In the genomic region with DNA sequence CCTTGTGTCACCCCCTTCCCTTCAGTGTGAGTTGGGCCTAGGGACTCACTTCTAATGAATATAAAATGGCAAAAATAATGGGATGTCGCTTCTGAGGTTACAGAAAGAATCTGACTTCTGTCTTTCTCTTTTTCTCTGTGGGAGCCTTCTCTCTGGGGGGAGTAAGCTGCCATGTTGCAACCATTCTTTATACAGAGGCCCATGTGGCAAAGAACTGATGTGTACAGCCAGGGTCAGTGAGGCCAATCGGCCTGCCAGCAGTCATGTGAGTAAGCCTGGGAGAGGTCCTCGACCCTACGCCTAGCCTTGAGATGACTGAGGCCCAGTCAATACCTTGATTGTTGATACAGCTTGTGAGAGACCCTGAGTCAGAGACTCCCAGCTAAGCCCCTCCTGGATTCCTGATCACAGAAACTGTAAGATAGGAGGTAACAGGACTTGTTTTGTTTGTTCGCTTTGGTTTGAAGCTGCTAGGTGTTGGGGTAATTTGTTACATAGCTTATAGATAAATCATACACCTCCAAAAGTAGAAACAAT, we compare ENCODE assay signal across 8 cellular contexts. TPM values are rescaled to one million over a fixed set of nuclear protein-coding genes. Genes with fewer than 3 reads are reported as not detected.
DNase-seq lines count a peak whose midpoint lies in the region; ATAC-seq and TF ChIP-seq lines count a peak whose summit lies in the region.

No MANE protein-coding gene starts in this region.

- no peaks in the 10 kb centered on the region for H3K36me3 ChIP-seq in H7 (replicated peaks; ENCODE audit: control insufficient read depth, insufficient read depth, low read length)

- H3K27ac Mint-ChIP-seq in T-helper 1 cell treated with Interleukin-12 subunit alpha and Interleukin-12 subunit beta and Interleukin-4 antibody, amounts not matched to agents 30 μg/mL and 1 μg/mL, for 36 hours: no peak overlapping the region
- H3K27ac Mint-ChIP-seq in activated CD4-positive, alpha-beta memory T cell treated with anti-CD3 and anti-CD28 coated beads, Interleukin-2, amount 10 ng/mL, durations not matched to agents 7 days and 5 days: no peak overlapping the region
- H3K27ac Mint-ChIP-seq in glutamatergic neuron (ENCODE audit: unreplicated experiment): peak overlapping the region; percentile 94
- peak overlapping the region; percentile 91 for H3K27ac Mint-ChIP-seq in stimulated activated effector memory CD8-positive, alpha-beta T cell treated with anti-CD3 and anti-CD28 coated beads, Interleukin-12 subunit alpha, Interleukin-12 subunit beta, amount 100 ng/mL, for 72 hours

- POLR2A ChIA-PET in activated CD4-positive, alpha-beta memory T cell treated with anti-CD3 and anti-CD28 coated beads, Interleukin-2, amount 10 ng/mL, durations not matched to agents 7 days and 5 days (lab: Charles Lee): interaction anchor here (2.0 kb wide), 1 partner anchor 13 kb away, joined by 7 read pairs; no protein-coding TSS in a partner anchor

- no peaks in the 10 kb centered on the region for H3K9me3 Mint-ChIP-seq in T-helper 1 cell treated with Interleukin-12 subunit alpha and Interleukin-12 subunit beta and Interleukin-4 antibody, amounts not matched to agents 30 μg/mL and 1 μg/mL, for 36 hours
- H3K9me3 Mint-ChIP-seq in activated CD4-positive, alpha-beta memory T cell treated with anti-CD3 and anti-CD28 coated beads, Interleukin-2, amount 10 ng/mL, durations not matched to agents 7 days and 5 days: no peaks in the 10 kb centered on the region
- H3K9me3 Mint-ChIP-seq in glutamatergic neuron (ENCODE audit: unreplicated experiment): peaks cover 5% of the 10 kb centered on the region
- no peaks in the 10 kb centered on the region for H3K9me3 Mint-ChIP-seq in stimulated activated effector memory CD8-positive, alpha-beta T cell treated with anti-CD3 and anti-CD28 coated beads, Interleukin-12 subunit alpha, Interleukin-12 subunit beta, amount 100 ng/mL, for 72 hours

- H3K27me3 ChIP-seq in H7 (ENCODE audit: control insufficient read depth, insufficient read depth, low read length): no peaks in the 10 kb centered on the region

- no peak for ATAC-seq in stimulated activated effector memory CD8-positive, alpha-beta T cell treated with anti-CD3 and anti-CD28 coated beads, Interleukin-12 subunit alpha, Interleukin-12 subunit beta, amount 100 ng/mL, for 72 hours
- ATAC-seq in HG02970 (IDR thresholded peaks at IDR 0.05; ENCODE audit: low FRiP score, unreplicated experiment): no peak

- H3K4me1 Mint-ChIP-seq in T-helper 1 cell treated with Interleukin-12 subunit alpha and Interleukin-12 subunit beta and Interleukin-4 antibody, amounts not matched to agents 30 μg/mL and 1 μg/mL, for 36 hours (ENCODE audit: low read depth): peaks cover 21% of the 10 kb centered on the region
- peaks cover 25% of the 10 kb centered on the region for H3K4me1 Mint-ChIP-seq in activated CD4-positive, alpha-beta memory T cell treated with anti-CD3 and anti-CD28 coated beads, Interleukin-2, amount 10 ng/mL, durations not matched to agents 7 days and 5 days
- H3K4me1 Mint-ChIP-seq in glutamatergic neuron (ENCODE audit: low read depth, unreplicated experiment): peaks cover 25% of the 10 kb centered on the region
- peaks cover 35% of the 10 kb centered on the region for H3K4me1 Mint-ChIP-seq in stimulated activated effector memory CD8-positive, alpha-beta T cell treated with anti-CD3 and anti-CD28 coated beads, Interleukin-12 subunit alpha, Interleukin-12 subunit beta, amount 100 ng/mL, for 72 hours

- CTCF ChIA-PET in activated CD4-positive, alpha-beta memory T cell treated with anti-CD3 and anti-CD28 coated beads, Interleukin-2, amount 10 ng/mL, durations not matched to agents 7 days and 5 days (lab: Charles Lee): interaction anchor here (1.0 to 3.7 kb wide), 6 partner anchors 9 to 492 kb away, joined by 3 to 55 read pairs (median 15); no protein-coding TSS in a partner anchor

- H3K36me3 Mint-ChIP-seq in T-helper 1 cell treated with Interleukin-12 subunit alpha and Interleukin-12 subunit beta and Interleukin-4 antibody, amounts not matched to agents 30 μg/mL and 1 μg/mL, for 36 hours (ENCODE audit: low read depth): no peaks in the 10 kb centered on the region
- no peaks in the 10 kb centered on the region for H3K36me3 Mint-ChIP-seq in activated CD4-positive, alpha-beta memory T cell treated with anti-CD3 and anti-CD28 coated beads, Interleukin-2, amount 10 ng/mL, durations not matched to agents 7 days and 5 days (ENCODE audit: low read depth)
- H3K36me3 Mint-ChIP-seq in glutamatergic neuron (ENCODE audit: unreplicated experiment): no peaks in the 10 kb centered on the region
- peaks cover 12% of the 10 kb centered on the region for H3K36me3 Mint-ChIP-seq in stimulated activated effector memory CD8-positive, alpha-beta T cell treated with anti-CD3 and anti-CD28 coated beads, Interleukin-12 subunit alpha, Interleukin-12 subunit beta, amount 100 ng/mL, for 72 hours

- DNase-seq in T-helper 1 cell (no peak), glutamatergic neuron (no peak), H7 (no peak), ureter (ENCODE audit: low spot score) (no peak)
- DNase-seq in activated CD4-positive, alpha-beta memory T cell treated with anti-CD3 and anti-CD28 coated beads, Interleukin-2, amount 10 ng/mL, durations not matched to agents 7 days and 5 days: no peak
- DNase-seq in stimulated activated effector memory CD8-positive, alpha-beta T cell treated with anti-CD3 and anti-CD28 coated beads, Interleukin-12 subunit alpha, Interleukin-12 subunit beta, amount 100 ng/mL, for 72 hours (ENCODE audit: low spot score in 2 of 2): peak in 1 of 2 donors; percentile 45

- H3K4me3 ChIP-seq in H7 (ENCODE audit: insufficient read depth, low read depth, low read length): no peak overlapping the region

- H3K4me3 Mint-ChIP-seq in T-helper 1 cell treated with Interleukin-12 subunit alpha and Interleukin-12 subunit beta and Interleukin-4 antibody, amounts not matched to agents 30 μg/mL and 1 μg/mL, for 36 hours: peak overlapping the region; percentile 96
- H3K4me3 Mint-ChIP-seq in activated CD4-positive, alpha-beta memory T cell treated with anti-CD3 and anti-CD28 coated beads, Interleukin-2, amount 10 ng/mL, durations not matched to agents 7 days and 5 days: peak overlapping the region; percentile 92
- H3K4me3 Mint-ChIP-seq in glutamatergic neuron (ENCODE audit: unreplicated experiment): peak overlapping the region; percentile 98
- peak overlapping the region; percentile 86 for H3K4me3 Mint-ChIP-seq in stimulated activated effector memory CD8-positive, alpha-beta T cell treated with anti-CD3 and anti-CD28 coated beads, Interleukin-12 subunit alpha, Interleukin-12 subunit beta, amount 100 ng/mL, for 72 hours

- no peaks in the 10 kb centered on the region for H3K27me3 Mint-ChIP-seq in T-helper 1 cell treated with Interleukin-12 subunit alpha and Interleukin-12 subunit beta and Interleukin-4 antibody, amounts not matched to agents 30 μg/mL and 1 μg/mL, for 36 hours (ENCODE audit: low read depth)
- H3K27me3 Mint-ChIP-seq in activated CD4-positive, alpha-beta memory T cell treated with anti-CD3 and anti-CD28 coated beads, Interleukin-2, amount 10 ng/mL, durations not matched to agents 7 days and 5 days: no peaks in the 10 kb centered on the region
- no peaks in the 10 kb centered on the region for H3K27me3 Mint-ChIP-seq in glutamatergic neuron (ENCODE audit: unreplicated experiment)

- no peak for TF ChIP-seq CTCF in glutamatergic neuron (IDR thresholded peaks at IDR 0.05; ENCODE audit: partially characterized antibody, unreplicated experiment)

RNA-seq across cellular contexts. Expression of a gene that starts 1.7 kb away (rescaled TPM):
- total RNA-seq in activated CD4-positive, alpha-beta memory T cell treated with anti-CD3 and anti-CD28 coated beads, Interleukin-2, amount 10 ng/mL, durations not matched to agents 7 days and 5 days: 10 to 100 TPM; 24.7 to 25.2 TPM
- total RNA-seq in glutamatergic neuron (ENCODE audit: unreplicated experiment) (268 TPM), ureter (40.6 TPM)
- total RNA-seq in H7 (2014; rRNA removed; shearing (Covaris generic)): 22.6 and 38.2 TPM in 2 replicates

RNA-seq across cellular contexts. Expression of a gene that starts 34.7 kb away (rescaled TPM):
- total RNA-seq in activated CD4-positive, alpha-beta memory T cell treated with anti-CD3 and anti-CD28 coated beads, Interleukin-2, amount 10 ng/mL, durations not matched to agents 7 days and 5 days: not detected
- total RNA-seq in glutamatergic neuron (ENCODE audit: unreplicated experiment) (not detected), ureter (not detected)
- total RNA-seq in H7 (2014; rRNA removed; shearing (Covaris generic)): not detected in 2 replicates

RNA-seq across cellular contexts. Expression of a gene that starts 54.3 kb away (rescaled TPM):
- total RNA-seq in activated CD4-positive, alpha-beta memory T cell treated with anti-CD3 and anti-CD28 coated beads, Interleukin-2, amount 10 ng/mL, durations not matched to agents 7 days and 5 days: not detected
- total RNA-seq in glutamatergic neuron (ENCODE audit: unreplicated experiment) (not detected), ureter (not detected)
- total RNA-seq in H7 (2014; rRNA removed; shearing (Covaris generic)): not detected in 2 replicates

Comparison
In these comparisons a context has a peak if more than half of its experiments do, and no peak if none do; other contexts are left out.
1. H3K27ac Mint-ChIP-seq: peak in glutamatergic neuron (single experiment) and stimulated activated effector memory CD8-positive, alpha-beta T cell treated with anti-CD3 and anti-CD28 coated beads, Interleukin-12 subunit alpha, Interleukin-12 subunit beta, amount 100 ng/mL, for 72 hours (single experiment); none in T-helper 1 cell treated with Interleukin-12 subunit alpha and Interleukin-12 subunit beta and Interleukin-4 antibody, amounts not matched to agents 30 μg/mL and 1 μg/mL, for 36 hours (single experiment) and activated CD4-positive, alpha-beta memory T cell treated with anti-CD3 and anti-CD28 coated beads, Interleukin-2, amount 10 ng/mL, durations not matched to agents 7 days and 5 days (single experiment).
2. Peak in every context shown above with its lines, with median percentiles within 50 percentile points of each other: H3K4me3 Mint-ChIP-seq.